ENCODE assay signal across 8 cellular contexts in genomic region chr16:58487566-58488351, GRCh38. TPM values are rescaled to one million over a fixed set of nuclear protein-coding genes. Genes with fewer than 3 reads are reported as not detected.
A peak's percentile ranks its signal among the peaks of the same experiment; 100 is the strongest.
DNase-seq lines count a peak whose midpoint lies in the region; ATAC-seq and TF ChIP-seq lines count a peak whose summit lies in the region.

No MANE protein-coding gene starts in this region.

- ATAC-seq in HG03520 (IDR thresholded peaks at IDR 0.05; ENCODE audit: unreplicated experiment), result peak; percentile 61
- peak; percentile 86 to 96 for ATAC-seq in naive thymus-derived CD8-positive, alpha-beta T cell

- H3K27me3 Mint-ChIP-seq in naive thymus-derived CD8-positive, alpha-beta T cell, result peaks cover 4 to 17% (median 6%) of the 10 kb centered on the region in 5 donors

- H3K9me3 Mint-ChIP-seq in naive thymus-derived CD8-positive, alpha-beta T cell, result no peaks in the 10 kb centered on the region

- peak overlapping the region in 3 of 10 donors; percentile 13 to 23 (median 22) for H3K4me3 Mint-ChIP-seq in naive thymus-derived CD8-positive, alpha-beta T cell

- no peak overlapping the region for H3K27ac Mint-ChIP-seq in naive thymus-derived CD8-positive, alpha-beta T cell

- H3K36me3 Mint-ChIP-seq in naive thymus-derived CD8-positive, alpha-beta T cell, result no peaks in the 10 kb centered on the region

- peaks cover 0 to 3% (median 0%) of the 10 kb centered on the region in 4 donors for H3K4me1 Mint-ChIP-seq in naive thymus-derived CD8-positive, alpha-beta T cell

- DNase-seq in NOMO-1 treated with DMSO at 0.1 percent for 48 hours (lab: John Stamatoyannopoulos, UW; ENCODE audit: unreplicated experiment) (peak; percentile 48), activated T-cell treated with anti-CD3 and anti-CD28 coated beads for 1 hour (ENCODE audit: low read depth) (peak; percentile 68), epithelial cell of proximal tubule (ENCODE audit: low read depth) (no peak)
- peak; percentile 53 to 81 (median 70) for DNase-seq in naive thymus-derived CD8-positive, alpha-beta T cell
- DNase-seq in stimulated activated CD8-positive, alpha-beta memory T cell treated with anti-CD3 and anti-CD28 coated beads, Interleukin-7, amount 100 ng/mL, for 4 hours (ENCODE audit: low read depth in 2 of 2), result peak; percentile 36 to 51

- TF ChIP-seq CTCF in 22Rv1 (IDR thresholded peaks at IDR 0.05), result peak; percentile 90
- TF ChIP-seq CTCF in GM12875 (IDR thresholded peaks at IDR 0.05; ENCODE audit: borderline replicate concordance, insufficient read depth, low read depth, low read length), result peak; percentile 93
- TF ChIP-seq CTCF in epithelial cell of proximal tubule (conservative IDR thresholded peaks at IDR 0.05; ENCODE audit: low read depth, low read length), result peak; percentile 82

- H3K27ac ChIP-seq in 22Rv1, result no peak overlapping the region

- POLR2A ChIA-PET in naive thymus-derived CD8-positive, alpha-beta T cell (lab: Charles Lee), result interaction anchor here (0.6 kb wide), 1 partner anchor 151 kb away, joined by 3 read pairs; no protein-coding TSS in a partner anchor

- H3K4me3 ChIP-seq in GM12875 (ENCODE audit: low read depth, low read length), result no peak overlapping the region
- H3K4me3 ChIP-seq in epithelial cell of proximal tubule (ENCODE audit: low read depth, low read length), result no peak overlapping the region

RNA-seq across cellular contexts. Expression of gene NDRG4, which starts 12.2 kb away (rescaled TPM):
- 20.4 and 30.8 TPM in 2 replicates for total RNA-seq in epithelial cell of proximal tubule
- 1 to 10 TPM; 1.5 to 1.6 TPM for total RNA-seq in naive thymus-derived CD8-positive, alpha-beta T cell
- under 1 TPM in 2 of 3 donors, not detected in 1; 0.13 to 0.56 TPM for polyA plus RNA-seq in naive thymus-derived CD8-positive, alpha-beta T cell

RNA-seq across cellular contexts. Expression of gene SETD6, which starts 27.6 kb away (rescaled TPM):
- total RNA-seq in epithelial cell of proximal tubule, result 18.3 and 25.0 TPM in 2 replicates
- 10 to 100 TPM; 38.6 to 45.6 TPM for total RNA-seq in naive thymus-derived CD8-positive, alpha-beta T cell
- 10 to 100 TPM in 2 of 3 donors, 1 to 10 TPM in 1; 9.8 to 14.5 (median 11.6) TPM for polyA plus RNA-seq in naive thymus-derived CD8-positive, alpha-beta T cell
